Comparison of ENCODE assay signal across 8 cellular contexts in the genomic region with DNA sequence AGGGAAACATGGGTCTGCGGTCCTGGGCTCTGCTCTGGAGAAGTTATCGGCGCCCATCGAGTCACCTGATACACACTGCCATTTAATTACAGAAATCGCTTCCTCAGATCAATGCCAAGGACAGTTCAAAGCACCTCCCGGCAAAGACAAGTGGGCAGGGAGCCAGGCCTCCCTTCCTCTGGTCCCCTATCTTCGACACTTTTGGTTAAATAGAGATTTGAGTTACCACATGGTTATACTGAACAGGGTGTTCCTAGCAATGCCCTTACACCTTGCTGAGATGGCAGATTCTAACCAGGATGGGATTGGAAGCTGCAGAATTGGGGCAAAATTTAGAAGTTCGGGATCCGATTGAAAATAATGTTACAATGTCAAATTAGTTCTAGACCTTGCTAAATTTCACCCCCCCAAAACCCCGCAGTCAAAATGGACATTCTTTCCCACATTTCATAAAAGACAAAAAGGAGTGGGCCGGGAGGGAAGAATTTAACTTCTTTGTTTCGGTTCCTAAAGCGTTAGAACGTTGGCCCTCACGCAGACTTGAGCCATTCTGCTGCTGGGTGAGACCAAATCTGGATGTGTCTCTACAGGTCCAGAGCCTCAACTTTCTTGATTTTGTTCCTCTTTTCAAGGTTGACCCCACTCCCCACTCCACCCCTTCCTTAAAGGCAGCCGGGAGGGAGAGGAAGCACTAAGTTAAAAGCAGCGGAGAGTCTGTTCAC. TPM values are rescaled to one million over a fixed set of nuclear protein-coding genes. Genes with fewer than 3 reads are reported as not detected.
DNase-seq lines count a peak whose midpoint lies in the region; ATAC-seq and TF ChIP-seq lines count a peak whose summit lies in the region.

No MANE protein-coding gene starts in this region.

- peaks cover 0 to 7% of the 10 kb centered on the region in 2 donors for H3K4me1 ChIP-seq in uterus
- H3K4me1 ChIP-seq in HAP-1 = peaks cover 10% of the 10 kb centered on the region

- no peak for TF ChIP-seq POLR2A in uterus (IDR thresholded peaks at IDR 0.05)

- H3K27ac ChIP-seq in uterus = no peak overlapping the region

- in situ Hi-C loops in HAP-1 (cut with MboI; ENCODE audit: low sequenced_read_pairs) = loop anchor here (10.0 kb wide), 3 partner anchors 612 to 1112 kb away; no protein-coding TSS in a partner anchor

- H3K27me3 ChIP-seq in uterus = peaks cover 4 to 50% of the 10 kb centered on the region in 2 donors
- no peaks in the 10 kb centered on the region for H3K27me3 ChIP-seq in HAP-1 (ENCODE audit: low read depth)

- H3K36me3 ChIP-seq in uterus (no peaks in the 10 kb centered on the region), HAP-1 (replicated peaks) (peaks cover 6% of the 10 kb centered on the region)

- ATAC-seq in GM19035 (IDR thresholded peaks at IDR 0.05; ENCODE audit: unreplicated experiment) = peak; percentile 7

- H3K9me3 ChIP-seq in uterus (no peaks in the 10 kb centered on the region), HAP-1 (no peaks in the 10 kb centered on the region)

- TF ChIP-seq CTCF in epithelial cell of esophagus (IDR thresholded peaks at IDR 0.05; ENCODE audit: insufficient read depth, low read depth, low read length, missing control alignments) = no peak
- no peak for TF ChIP-seq CTCF in uterus (IDR thresholded peaks at IDR 0.05)

- intact Hi-C loops in uterus (cut with DNase I; ENCODE audit: low total_unique reads) = no loop called here

- peak; percentile 90 for DNase-seq in MV-4-11 (lab: John Stamatoyannopoulos, UW)
- no peak for DNase-seq in epithelial cell of esophagus (ENCODE audit: low read depth)
- DNase-seq in pons (ENCODE audit: low spot score) = peak; percentile 76
- DNase-seq in uterus = no peak
- no peak for DNase-seq in NCI-H510A treated with DMSO at 0.1 percent for 48 hours (lab: John Stamatoyannopoulos, UW)
- no peak for DNase-seq in NCI-H2029 (lab: John Stamatoyannopoulos, UW)
- DNase-seq in HAP-1 (ENCODE audit: low spot score in 2 of 2) = no peak

- H3K4me3 ChIP-seq in epithelial cell of esophagus (ENCODE audit: low read length) = peak overlapping the region; percentile 29
- peak overlapping the region in 1 of 2 donors; percentile 24 for H3K4me3 ChIP-seq in uterus
- no peak overlapping the region for H3K4me3 ChIP-seq in HAP-1

RNA-seq across cellular contexts. Expression of a gene that starts 2.2 kb away (rescaled TPM):
- 1 to 10 TPM in 1 of 4 donors, under 1 TPM in 2, not detected in 1; 0.26 to 5.9 (median 0.52) TPM for total RNA-seq in uterus

RNA-seq across cellular contexts. Expression of a gene that starts 21.5 kb away (rescaled TPM):
- 1 to 10 TPM in 1 of 4 donors, under 1 TPM in 2, not detected in 1; 0.30 to 1.5 (median 0.77) TPM for total RNA-seq in uterus

Comparison
In these comparisons a context has a peak if more than half of its experiments do, and no peak if none do; other contexts are left out.
1. DNase-seq: peak in MV-4-11 (single experiment) and pons (single experiment); none in epithelial cell of esophagus (single experiment), uterus (0 of 2), NCI-H510A treated with DMSO at 0.1 percent for 48 hours (single experiment), NCI-H2029 (single experiment) and HAP-1 (0 of 2).